ENCODE assay signal across 12 cellular contexts in the genomic region with DNA sequence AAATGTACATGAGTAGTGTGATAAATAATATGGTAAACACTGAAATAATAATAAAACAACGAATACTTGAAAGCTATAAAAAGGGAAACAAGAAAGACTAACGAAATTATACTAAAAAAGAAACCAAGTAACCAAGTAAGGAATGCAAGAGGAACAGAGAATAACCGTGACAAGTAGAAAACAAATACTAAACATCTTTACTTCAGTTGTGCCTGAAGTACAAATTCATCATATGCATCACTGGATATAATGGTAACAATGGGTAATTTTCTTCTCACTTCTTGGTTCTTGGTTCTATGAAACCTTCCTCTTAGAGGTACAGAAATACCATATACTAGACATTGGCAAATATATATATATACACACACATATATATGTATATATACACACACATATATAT.
A peak's percentile ranks its signal among the peaks of the same experiment; 100 is the strongest.
DNase-seq lines count a peak whose midpoint lies in the region; ATAC-seq and TF ChIP-seq lines count a peak whose summit lies in the region.
"Had no signal": no experiment of that assay in that cellular context is flagged by ENCODE, and none has a peak within 500 bp of the region (broad histone marks: within the 10 kb centered on the region; RNA-seq: fewer than 3 reads in every experiment).

No MANE protein-coding gene starts in this region.

- no peaks in the 10 kb centered on the region for H3K36me3 ChIP-seq in thyroid gland

- intact Hi-C loops in thyroid gland (cut with DNase I): no loop called here

- ATAC-seq in GM19463 (IDR thresholded peaks at IDR 0.05; ENCODE audit: unreplicated experiment) (peak; percentile 77), HG02852 (IDR thresholded peaks at IDR 0.05; ENCODE audit: unreplicated experiment) (peak; percentile 95), HG03469 (IDR thresholded peaks at IDR 0.05; ENCODE audit: unreplicated experiment) (peak; percentile 91)

- no peak overlapping the region for H3K27ac ChIP-seq in thyroid gland

- no peaks in the 10 kb centered on the region for H3K4me1 ChIP-seq in thyroid gland

- 86 to 91% methylated on average over 3 of the region's 3 CpGs for WGBS in thyroid gland, 2 donors

- TF ChIP-seq CTCF in GM13976 (IDR thresholded peaks at IDR 0.05; ENCODE audit: borderline replicate concordance, control extremely low read depth, extremely low read depth, insufficient read depth, missing control alignments): no peak
- TF ChIP-seq CTCF in thyroid gland (IDR thresholded peaks at IDR 0.05): no peak

- H3K9me3 ChIP-seq in thyroid gland: no peaks in the 10 kb centered on the region

- in situ Hi-C loops in GM13976 (cut with MboI; ENCODE audit: low sequenced_read_pairs, unreplicated experiment): loop anchor here (25.0 kb wide), 1 partner anchor 868 kb away; no protein-coding TSS in a partner anchor

- DNase-seq in GM13976 (ENCODE audit: low spot score) (peak; percentile 41), NCI-H1436 (lab: John Stamatoyannopoulos, UW) (no peak), T-helper 9 cell (no peak), thyroid gland (no peak), HK-2 (ENCODE audit: unreplicated experiment) (no peak)
- DNase-seq: DND-41; IMR-90; NCI-H2029 treated with DMSO at 0.1 percent for 48 hours; stimulated activated CD4-positive, alpha-beta T cell treated with anti-CD3 and anti-CD28 coated beads, Interleukin-4, amount 100 ng/mL, for 24 hours had no signal

- no peaks in the 10 kb centered on the region for H3K27me3 ChIP-seq in thyroid gland

- no peak for TF ChIP-seq POLR2A in thyroid gland (IDR thresholded peaks at IDR 0.05)

- no peak overlapping the region for H3K4me3 ChIP-seq in thyroid gland (replicated peaks in 1 of 3)
